ENCODE assay signal across 17 cellular contexts in the genomic region with DNA sequence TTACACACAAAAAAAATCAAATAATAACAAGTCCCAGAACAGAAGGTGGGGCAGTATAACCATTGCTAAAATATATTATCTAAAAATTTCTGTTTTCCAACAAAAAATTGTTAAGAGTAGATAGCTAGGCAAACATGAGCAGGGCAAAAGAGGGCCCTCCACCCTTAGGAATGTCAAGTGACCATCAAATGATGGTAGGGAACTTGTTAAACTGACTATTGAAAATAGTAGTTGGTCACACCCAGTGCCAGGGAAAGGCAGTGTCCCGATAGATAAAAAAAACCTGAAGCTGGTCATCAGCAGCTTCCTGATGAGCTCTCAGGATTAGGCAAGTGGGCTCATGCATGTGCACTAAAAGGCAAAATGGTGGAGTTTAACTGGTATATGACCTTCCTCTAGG. TPM values are rescaled to one million over a fixed set of nuclear protein-coding genes. Genes with fewer than 3 reads are reported as not detected.
DNase-seq lines count a peak whose midpoint lies in the region; ATAC-seq, FAIRE-seq and TF ChIP-seq lines count a peak whose summit lies in the region.
"Had no signal": no experiment of that assay in that cellular context is flagged by ENCODE, and none has a peak within 500 bp of the region (broad histone marks: within the 10 kb centered on the region; RNA-seq: fewer than 3 reads in every experiment).

No MANE protein-coding gene starts in this region.

- no peak overlapping the region for H3K4me3 ChIP-seq in A549
- H3K4me3 ChIP-seq in NT2/D1 (ENCODE audit: insufficient read length, low read depth): no peak overlapping the region
- no peak overlapping the region for H3K4me3 ChIP-seq in left lung
- H3K4me3 ChIP-seq: GM12878 had no signal

- no peak overlapping the region for H3K27ac ChIP-seq in A549
- H3K27ac ChIP-seq in left lung: no peak overlapping the region

- no peak overlapping the region for H3K4me3 Mint-ChIP-seq in WTC11
- H3K4me3 Mint-ChIP-seq: B cell; CD4-positive, alpha-beta T cell; HFFc6 had no signal

- H3K36me3 ChIP-seq in NT2/D1 (ENCODE audit: insufficient read depth, insufficient read length, low read length): no peaks in the 10 kb centered on the region
- no peaks in the 10 kb centered on the region for H3K36me3 ChIP-seq in left lung

- H3K9ac ChIP-seq in NT2/D1 (ENCODE audit: insufficient read length, low read depth): no peak overlapping the region

- H3K27me3 Mint-ChIP-seq in WTC11 (ENCODE audit: low read depth): no peaks in the 10 kb centered on the region

- H3K4me2 ChIP-seq in A549: no peak overlapping the region

- intact Hi-C loops in left lung (cut with DNase I): no loop called here

- POLR2A ChIA-PET in A549 (lab: Yijun Ruan, JAX): interaction anchor here (1.1 kb wide), 1 partner anchor 18 kb away, joined by 4 read pairs; a partner anchor contains a TSS
- POLR2A ChIA-PET in WTC11 (lab: Charles Lee): interaction anchor here (2.3 kb wide), 1 partner anchor 18 kb away, joined by 11 read pairs; a partner anchor contains a TSS

- TF ChIP-seq CTCF in A549 (IDR thresholded peaks at IDR 0.05) (no peak), WTC11 (IDR thresholded peaks at IDR 0.05) (no peak), left lung (IDR thresholded peaks at IDR 0.05) (no peak)

- H3K4me1 ChIP-seq in A549 (no peaks in the 10 kb centered on the region), NT2/D1 (ENCODE audit: insufficient read depth, insufficient read length) (no peaks in the 10 kb centered on the region), left lung (no peaks in the 10 kb centered on the region)

- no peaks in the 10 kb centered on the region for H3K9me3 Mint-ChIP-seq in WTC11
- H3K9me3 Mint-ChIP-seq: CD4-positive, alpha-beta T cell; HFFc6 had no signal

- no peak for FAIRE-seq in A549 (lab: Jason Lieb, UNC)
- FAIRE-seq: GM12878, HTR-8/SVneo had no signal

- CTCF ChIA-PET in A549 (lab: Yijun Ruan, JAX): no interaction called here
- CTCF ChIA-PET in WTC11 (lab: Charles Lee): interaction anchor here (1.0 to 1.4 kb wide), 2 partner anchors 18 to 106 kb away, joined by 3 to 6 read pairs; a partner anchor contains a TSS

- H3K27ac Mint-ChIP-seq in WTC11: no peak overlapping the region
- H3K27ac Mint-ChIP-seq: B cell; CD4-positive, alpha-beta T cell; HFFc6 had no signal

- H3K27me3 ChIP-seq in NT2/D1 (ENCODE audit: insufficient read depth, insufficient read length) (no peaks in the 10 kb centered on the region), left lung (no peaks in the 10 kb centered on the region)

- DNase-seq in A549 (ENCODE audit: low read depth in 1 of 2, low spot score in 1 of 2): no peak
- DNase-seq in NT2/D1 (ENCODE audit: low read depth, low spot score): peak; percentile 16
- no peak for DNase-seq in WTC11 (ENCODE audit: low spot score)
- DNase-seq in left lung: no peak
- no peak for DNase-seq in stimulated activated CD4-positive, alpha-beta T cell treated with anti-CD3 and anti-CD28 coated beads, Interleukin-12 subunit alpha, Interleukin-12 subunit beta, amount 100 ng/mL, for 4 hours
- DNase-seq: C1 segment of cervical spinal cord; Calu3; CD4-positive, alpha-beta T cell; DMS 273 treated with DMSO at 0.1 percent for 48 hours; HCEC 1CT; HFFc6 had no signal

- no peak for TF ChIP-seq EP300 in A549 (IDR thresholded peaks at IDR 0.05)

- TF ChIP-seq RAD21 in A549 (conservative IDR thresholded peaks at IDR 0.05 in 1 of 2, IDR thresholded peaks at IDR 0.05 in 1 of 2): no peak

- WGBS in A549 (ENCODE audit: missing lambda C conversion rate): 80% methylated on average over 1 of the region's 1 CpG

- H3K36me3 Mint-ChIP-seq in WTC11: no peaks in the 10 kb centered on the region

- peaks cover 29% of the 10 kb centered on the region for H3K4me1 Mint-ChIP-seq in WTC11
- H3K4me1 Mint-ChIP-seq: B cell had no signal

- no peak for TF ChIP-seq POLR2A in A549 (IDR thresholded peaks at IDR 0.05; ENCODE audit: low read length)

- ATAC-seq in A549: no peak
- peak; percentile 33 for ATAC-seq in WTC11
- ATAC-seq in left lung: peak; percentile 66
- ATAC-seq in GM19467 (IDR thresholded peaks at IDR 0.05; ENCODE audit: unreplicated experiment): no peak
- ATAC-seq in GM21619 (IDR thresholded peaks at IDR 0.05; ENCODE audit: unreplicated experiment): no peak
- no peak for ATAC-seq in HG03039 (IDR thresholded peaks at IDR 0.05; ENCODE audit: unreplicated experiment)
- ATAC-seq: GM12878 had no signal

- no peaks in the 10 kb centered on the region for H3K9me3 ChIP-seq in A549
- H3K9me3 ChIP-seq in NT2/D1 (ENCODE audit: insufficient read depth, low read length): no peaks in the 10 kb centered on the region
- no peaks in the 10 kb centered on the region for H3K9me3 ChIP-seq in left lung

TF ChIP-seq in A549, 52 proteins besides CTCF, POLR2A, EP300 and RAD21:
- 0 out of 2 replicates have a peak, but pooled peaks have one; percentile 18 for TF ChIP-seq EHMT2 (IDR thresholded peaks at IDR 0.05; ENCODE audit: low read depth)
- no peak for TF ChIP-seq RCOR1 (IDR thresholded peaks at IDR 0.05; ENCODE audit: low read depth, low read length)
- no peak for TF ChIP-seq CBX2 (IDR thresholded peaks at IDR 0.05; ENCODE audit: borderline replicate concordance, low read depth)

TF ChIP-seq in WTC11, 78 proteins besides CTCF, POLR2A, EP300 and RAD21:
- no peak for TF ChIP-seq NFATC4 (CRISPR knock-in tag; IDR thresholded peaks at IDR 0.05)
- TF ChIP-seq, protein P1, sequence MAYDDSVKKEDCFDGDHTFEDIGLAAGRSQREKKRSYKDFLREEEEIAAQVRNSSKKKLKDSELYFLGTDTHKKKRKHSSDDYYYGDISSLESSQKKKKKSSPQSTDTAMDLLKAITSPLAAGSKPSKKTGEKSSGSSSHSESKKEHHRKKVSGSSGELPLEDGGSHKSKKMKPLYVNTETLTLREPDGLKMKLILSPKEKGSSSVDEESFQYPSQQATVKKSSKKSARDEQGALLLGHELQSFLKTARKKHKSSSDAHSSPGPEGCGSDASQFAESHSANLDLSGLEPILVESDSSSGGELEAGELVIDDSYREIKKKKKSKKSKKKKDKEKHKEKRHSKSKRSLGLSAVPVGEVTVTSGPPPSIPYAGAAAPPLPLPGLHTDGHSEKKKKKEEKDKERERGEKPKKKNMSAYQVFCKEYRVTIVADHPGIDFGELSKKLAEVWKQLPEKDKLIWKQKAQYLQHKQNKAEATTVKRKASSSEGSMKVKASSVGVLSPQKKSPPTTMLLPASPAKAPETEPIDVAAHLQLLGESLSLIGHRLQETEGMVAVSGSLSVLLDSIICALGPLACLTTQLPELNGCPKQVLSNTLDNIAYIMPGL (CRISPR knock-in tag; IDR thresholded peaks at IDR 0.05): no peak

RNA-seq across cellular contexts. Expression of a gene that starts 18.4 kb away (rescaled TPM):
- polyA plus RNA-seq in A549 (2011; rRNA removed): 37.9 and 42.0 TPM in 2 replicates
- 8.5 and 9.5 TPM in 2 replicates for polyA plus RNA-seq in A549 (2012; cell fraction: cytosol; rRNA removed)
- polyA plus RNA-seq in A549 (2012; cell fraction: nucleus; rRNA removed): 5.3 and 6.8 TPM in 2 replicates
- polyA plus RNA-seq in A549 (2017; fragmentation: RNase III; extraction: RNeasy Plus Mini Kit Qiagen cat#74134 plus additional on column Dnase treatment): 21.1 to 21.9 TPM (median 21.6 TPM) in 3 replicates
- 33.3 and 33.6 TPM in 2 replicates for polyA minus RNA-seq in A549 (2011; rRNA and poly(A)+ RNA removed)
- total RNA-seq in WTC11 (2021): 36.0 to 44.1 TPM (median 40.4 TPM) in 3 replicates
- total RNA-seq in left lung: 10 to 100 TPM; 42.5 to 49.2 TPM

Comparison
In these comparisons a context has a peak if more than half of its experiments do, and no peak if none do; other contexts are left out.
1. ATAC-seq: peak in WTC11 (single experiment) and left lung (single experiment); none in A549 (0 of 2), GM19467 (single experiment), GM21619 (single experiment) and HG03039 (single experiment).